11 cellular contexts compared by ENCODE assay signal in genomic region chr18:48839819-48840490, GRCh38.
DNase-seq lines count a peak whose midpoint lies in the region; TF ChIP-seq lines count a peak whose summit lies in the region.
"Had no signal": no experiment of that assay in that cellular context is flagged by ENCODE, and none has a peak within 500 bp of the region (broad histone marks: within the 10 kb centered on the region; RNA-seq: fewer than 3 reads in every experiment).

No MANE protein-coding gene starts in this region.

- H3K23ac ChIP-seq in neuronal stem cell (ENCODE audit: low read depth, low read length, poor library complexity) = no peak overlapping the region

- no peak overlapping the region for H3K18ac ChIP-seq in neuronal stem cell (ENCODE audit: low read length)

- H3K4me3 ChIP-seq in left ventricle myocardium inferior = peak overlapping the region; percentile 19
- no peak overlapping the region for H3K4me3 ChIP-seq in spleen
- H3K4me3 ChIP-seq in neuronal stem cell (ENCODE audit: low read length in 2 of 2) = no peak overlapping the region

- H3K14ac ChIP-seq in neuronal stem cell (ENCODE audit: low read length) = no peak overlapping the region

- no peak overlapping the region for H2BK12ac ChIP-seq in neuronal stem cell (ENCODE audit: low read length)

- H3K9me3 Mint-ChIP-seq in activated CD4-positive, alpha-beta T cell treated with anti-CD3 and anti-CD28 coated beads, Interleukin-2, amount 10 ng/mL, durations not matched to agents 7 days and 5 days = no peaks in the 10 kb centered on the region
- H3K9me3 Mint-ChIP-seq in activated CD4-positive, alpha-beta memory T cell treated with anti-CD3 and anti-CD28 coated beads, Interleukin-2, amount 10 ng/mL, durations not matched to agents 7 days and 5 days = no peaks in the 10 kb centered on the region
- H3K9me3 Mint-ChIP-seq: type B pancreatic cell had no signal

- H3K36me3 Mint-ChIP-seq in activated CD4-positive, alpha-beta T cell treated with anti-CD3 and anti-CD28 coated beads, Interleukin-2, amount 10 ng/mL, durations not matched to agents 7 days and 5 days (ENCODE audit: low read depth) = no peaks in the 10 kb centered on the region
- H3K36me3 Mint-ChIP-seq in activated CD4-positive, alpha-beta memory T cell treated with anti-CD3 and anti-CD28 coated beads, Interleukin-2, amount 10 ng/mL, durations not matched to agents 7 days and 5 days (ENCODE audit: low read depth) = no peaks in the 10 kb centered on the region
- H3K36me3 Mint-ChIP-seq: type B pancreatic cell had no signal

- no peak overlapping the region for H4K8ac ChIP-seq in neuronal stem cell (ENCODE audit: low read depth, low read length)

- H2AFZ ChIP-seq in neuronal stem cell (ENCODE audit: low read length) = no peak overlapping the region

- TF ChIP-seq CTCF in left ventricle myocardium inferior (IDR thresholded peaks at IDR 0.05; ENCODE audit: borderline replicate concordance) = no peak
- no peak for TF ChIP-seq CTCF in spleen (IDR thresholded peaks at IDR 0.05 in 8 of 11, conservative IDR thresholded peaks at IDR 0.05 in 3 of 11)

- whole genome bisulfite sequencing in spleen, 5 donors = 87 to 94% (median 90%) methylated on average over 7 of the region's 7 CpGs
- no CpG with 5 or more reads among the region's 7 CpGs for WGBS in neuronal stem cell (ENCODE audit: extremely low coverage in 2 of 2, insufficient read length in 2 of 2, insufficient replicate concordance in 1 of 2), 2 donors

- H3K4me1 Mint-ChIP-seq in activated CD4-positive, alpha-beta T cell treated with anti-CD3 and anti-CD28 coated beads, Interleukin-2, amount 10 ng/mL, durations not matched to agents 7 days and 5 days = peaks cover 78% of the 10 kb centered on the region
- H3K4me1 Mint-ChIP-seq in activated CD4-positive, alpha-beta memory T cell treated with anti-CD3 and anti-CD28 coated beads, Interleukin-2, amount 10 ng/mL, durations not matched to agents 7 days and 5 days = peaks cover 75% of the 10 kb centered on the region

- POLR2A ChIA-PET in activated CD4-positive, alpha-beta T cell treated with anti-CD3 and anti-CD28 coated beads, Interleukin-2, amount 10 ng/mL, durations not matched to agents 7 days and 5 days (lab: Charles Lee) = no interaction called here
- POLR2A ChIA-PET in activated CD4-positive, alpha-beta memory T cell treated with anti-CD3 and anti-CD28 coated beads, Interleukin-2, amount 10 ng/mL, durations not matched to agents 7 days and 5 days (lab: Charles Lee) = interaction anchor here (1.1 kb wide), 1 partner anchor 29 kb away, joined by 3 read pairs; no protein-coding TSS in a partner anchor

- no peaks in the 10 kb centered on the region for H3K27me3 Mint-ChIP-seq in activated CD4-positive, alpha-beta T cell treated with anti-CD3 and anti-CD28 coated beads, Interleukin-2, amount 10 ng/mL, durations not matched to agents 7 days and 5 days
- H3K27me3 Mint-ChIP-seq in activated CD4-positive, alpha-beta memory T cell treated with anti-CD3 and anti-CD28 coated beads, Interleukin-2, amount 10 ng/mL, durations not matched to agents 7 days and 5 days = no peaks in the 10 kb centered on the region
- H3K27me3 Mint-ChIP-seq: type B pancreatic cell had no signal

- H4K91ac ChIP-seq in neuronal stem cell (ENCODE audit: low read depth, low read length, poor library complexity) = no peak overlapping the region

- no peak overlapping the region for H3K4me2 ChIP-seq in neuronal stem cell (ENCODE audit: insufficient read depth, low read length, poor library complexity, severe bottlenecking)

- no peaks in the 10 kb centered on the region for H3K9me3 ChIP-seq in left ventricle myocardium inferior (replicated peaks)
- H3K9me3 ChIP-seq in spleen = no peaks in the 10 kb centered on the region
- no peaks in the 10 kb centered on the region for H3K9me3 ChIP-seq in neuronal stem cell (replicated peaks in 1 of 2; ENCODE audit: control insufficient read depth in 2 of 2, insufficient read depth in 1 of 2, low read depth in 1 of 2, low read length in 2 of 2)

- H3K27me3 ChIP-seq in left ventricle myocardium inferior (ENCODE audit: low read depth) = no peaks in the 10 kb centered on the region
- H3K27me3 ChIP-seq in spleen (replicated peaks in 1 of 7) = no peaks in the 10 kb centered on the region
- H3K27me3 ChIP-seq in neuronal stem cell (ENCODE audit: control insufficient read depth in 3 of 3, insufficient read depth in 3 of 3, low read depth in 1 of 3, low read length in 3 of 3) = no peaks in the 10 kb centered on the region
- H3K27me3 ChIP-seq: brain microvascular endothelial cell had no signal

- H3K4me1 ChIP-seq in left ventricle myocardium inferior (peaks cover 68% of the 10 kb centered on the region), spleen (peaks cover 16 to 100% (median 68%) of the 10 kb centered on the region in 6 donors), neuronal stem cell (ENCODE audit: control insufficient read depth in 2 of 2, insufficient read depth in 1 of 2, low read depth in 1 of 2, low read length in 2 of 2) (peaks cover 11 to 36% of the 10 kb centered on the region in 2 donors)

- no peak overlapping the region for H2BK15ac ChIP-seq in neuronal stem cell (ENCODE audit: low read length)

- no peak for TF ChIP-seq POLR2A in spleen (IDR thresholded peaks at IDR 0.05)

- H2BK5ac ChIP-seq in neuronal stem cell (ENCODE audit: low read length) = no peak overlapping the region

- H3K27ac ChIP-seq in left ventricle myocardium inferior (replicated peaks) (peak overlapping the region; percentile 90), spleen (peak overlapping the region in 3 of 8 donors; percentile 76 to 89 (median 81)), neuronal stem cell (replicated peaks; ENCODE audit: low read length) (no peak overlapping the region)

- no peak for DNase-seq in activated CD4-positive, alpha-beta T cell treated with anti-CD3 and anti-CD28 coated beads, Interleukin-2, amount 10 ng/mL, durations not matched to agents 7 days and 5 days
- no peak for DNase-seq in activated CD4-positive, alpha-beta T cell treated with anti-CD3 and anti-CD28 coated beads, Interleukin-2, amount 50 U/mL, for 48 hours
- DNase-seq in activated CD4-positive, alpha-beta memory T cell treated with anti-CD3 and anti-CD28 coated beads, Interleukin-2, amount 10 ng/mL, durations not matched to agents 7 days and 5 days = no peak
- DNase-seq in left ventricle myocardium inferior (no peak), spleen (peak; percentile 32), neuronal stem cell (ENCODE audit: low spot score) (no peak), CD1c-positive myeloid dendritic cell (ENCODE audit: extremely low spot score) (no peak), HUDEP-2 (lab: John Stamatoyannopoulos, UW; ENCODE audit: unreplicated experiment in 76 of 76) (no peak)
- DNase-seq: brain microvascular endothelial cell, Karpas-422 had no signal

- H3K4me3 Mint-ChIP-seq in activated CD4-positive, alpha-beta T cell treated with anti-CD3 and anti-CD28 coated beads, Interleukin-2, amount 10 ng/mL, durations not matched to agents 7 days and 5 days = no peak overlapping the region
- H3K4me3 Mint-ChIP-seq in activated CD4-positive, alpha-beta memory T cell treated with anti-CD3 and anti-CD28 coated beads, Interleukin-2, amount 10 ng/mL, durations not matched to agents 7 days and 5 days = no peak overlapping the region
- H3K4me3 Mint-ChIP-seq: type B pancreatic cell had no signal

- intact Hi-C loops in left ventricle myocardium inferior (cut with micrococcal nuclease) = no loop called here
- intact Hi-C loops in spleen (cut with DNase I; ENCODE audit: low total_unique reads) = no loop called here

- no peaks in the 10 kb centered on the region for H3K79me1 ChIP-seq in neuronal stem cell (ENCODE audit: low read depth, low read length)

- peak overlapping the region; percentile 6 for H3K27ac Mint-ChIP-seq in activated CD4-positive, alpha-beta T cell treated with anti-CD3 and anti-CD28 coated beads, Interleukin-2, amount 10 ng/mL, durations not matched to agents 7 days and 5 days
- peak overlapping the region; percentile 14 for H3K27ac Mint-ChIP-seq in activated CD4-positive, alpha-beta memory T cell treated with anti-CD3 and anti-CD28 coated beads, Interleukin-2, amount 10 ng/mL, durations not matched to agents 7 days and 5 days

- no peak overlapping the region for H3K4ac ChIP-seq in neuronal stem cell (ENCODE audit: low read length)

- H2BK120ac ChIP-seq in neuronal stem cell (ENCODE audit: low read depth, low read length) = no peak overlapping the region

- H2AK5ac ChIP-seq in neuronal stem cell (ENCODE audit: low read depth, low read length) = no peak overlapping the region

- CTCF ChIA-PET in activated CD4-positive, alpha-beta T cell treated with anti-CD3 and anti-CD28 coated beads, Interleukin-2, amount 10 ng/mL, durations not matched to agents 7 days and 5 days (lab: Charles Lee) = no interaction called here
- CTCF ChIA-PET in activated CD4-positive, alpha-beta memory T cell treated with anti-CD3 and anti-CD28 coated beads, Interleukin-2, amount 10 ng/mL, durations not matched to agents 7 days and 5 days (lab: Charles Lee) = interaction anchor here (0.7 kb wide), 1 partner anchor 9 kb away, joined by 3 read pairs; no protein-coding TSS in a partner anchor

- no peak overlapping the region for H3K9ac ChIP-seq in neuronal stem cell (ENCODE audit: low read depth, low read length, poor library complexity)

- H3K36me3 ChIP-seq in left ventricle myocardium inferior (no peaks in the 10 kb centered on the region), spleen (no peaks in the 10 kb centered on the region), neuronal stem cell (replicated peaks in 1 of 2; ENCODE audit: control insufficient read depth in 2 of 2, insufficient read depth in 2 of 2, low read length in 2 of 2) (no peaks in the 10 kb centered on the region)
- H3K36me3 ChIP-seq: brain microvascular endothelial cell had no signal
